In genomic region chr19:55312621-55313117, GRCh38 we compare ENCODE assay signal across 24 cellular contexts. TPM values are rescaled to one million over a fixed set of nuclear protein-coding genes. Genes with fewer than 3 reads are reported as not detected.
DNase-seq lines count a peak whose midpoint lies in the region; ATAC-seq, FAIRE-seq and TF ChIP-seq lines count a peak whose summit lies in the region.
"Had no signal": no experiment of that assay in that cellular context is flagged by ENCODE, and none has a peak within 500 bp of the region (broad histone marks: within the 10 kb centered on the region; RNA-seq: fewer than 3 reads in every experiment).

No MANE protein-coding gene starts in this region.

- H3K27ac Mint-ChIP-seq in stimulated activated effector memory CD8-positive, alpha-beta T cell treated with anti-CD3 and anti-CD28 coated beads, Interleukin-12 subunit alpha, Interleukin-12 subunit beta, amount 100 ng/mL, for 72 hours = no peak overlapping the region
- H3K27ac Mint-ChIP-seq: CD4-positive, alpha-beta T cell had no signal

- H3K9ac ChIP-seq in kidney (ENCODE audit: low read length in 2 of 2) = no peak overlapping the region
- H3K9ac ChIP-seq: BLaER1, KMS-11 had no signal

- peaks cover 11% of the 10 kb centered on the region for H3K36me3 Mint-ChIP-seq in stimulated activated effector memory CD8-positive, alpha-beta T cell treated with anti-CD3 and anti-CD28 coated beads, Interleukin-12 subunit alpha, Interleukin-12 subunit beta, amount 100 ng/mL, for 72 hours

- H3K9me3 Mint-ChIP-seq in stimulated activated effector memory CD8-positive, alpha-beta T cell treated with anti-CD3 and anti-CD28 coated beads, Interleukin-12 subunit alpha, Interleukin-12 subunit beta, amount 100 ng/mL, for 72 hours = no peaks in the 10 kb centered on the region
- H3K9me3 Mint-ChIP-seq: CD4-positive, alpha-beta T cell had no signal

- H3K4me1 Mint-ChIP-seq in stimulated activated effector memory CD8-positive, alpha-beta T cell treated with anti-CD3 and anti-CD28 coated beads, Interleukin-12 subunit alpha, Interleukin-12 subunit beta, amount 100 ng/mL, for 72 hours = no peaks in the 10 kb centered on the region

- H3K4me3 Mint-ChIP-seq in stimulated activated effector memory CD8-positive, alpha-beta T cell treated with anti-CD3 and anti-CD28 coated beads, Interleukin-12 subunit alpha, Interleukin-12 subunit beta, amount 100 ng/mL, for 72 hours = no peak overlapping the region
- H3K4me3 Mint-ChIP-seq: CD4-positive, alpha-beta T cell had no signal

- POLR2A ChIA-PET in Panc1 (lab: Charles Lee) = no interaction called here

- H3K27ac ChIP-seq in Panc1 (ENCODE audit: low read length) (no peak overlapping the region), kidney (ENCODE audit: low read depth in 2 of 2, low read length in 2 of 2) (no peak overlapping the region)
- H3K27ac ChIP-seq: BLaER1, KMS-11 had no signal

- no TSS peak for BruUV-seq in Panc1 (replicated peaks; lab: Mats Ljungman, UMichigan)

- CTCF ChIA-PET in Panc1 (lab: Charles Lee) = interaction anchor here (1.5 kb wide), 1 partner anchor 11 kb away, joined by 3 read pairs; no protein-coding TSS in a partner anchor

- H3K27me3 ChIP-seq in Panc1 (ENCODE audit: control insufficient read depth, insufficient read depth, low read length) = no peaks in the 10 kb centered on the region
- H3K27me3 ChIP-seq: BLaER1 had no signal

- ATAC-seq in Panc1 = peak; percentile 26; the same call in 1 of the 2 replicates
- peak; percentile 29 for ATAC-seq in stimulated activated effector memory CD8-positive, alpha-beta T cell treated with anti-CD3 and anti-CD28 coated beads, Interleukin-12 subunit alpha, Interleukin-12 subunit beta, amount 100 ng/mL, for 72 hours

- in situ Hi-C loops in Panc1 (cut with HindIII; ENCODE audit: low pct_unique_long_range_greater_than_20kb, low sequenced_read_pairs) (no loop called here), GM13977 (cut with MboI; ENCODE audit: low pct_unique_long_range_greater_than_20kb, low sequenced_read_pairs, unreplicated experiment) (no loop called here)

- no peaks in the 10 kb centered on the region for H3K4me1 ChIP-seq in Panc1 (ENCODE audit: control insufficient read depth, insufficient read depth, low read length)
- H3K4me1 ChIP-seq in kidney (ENCODE audit: control insufficient read depth in 1 of 2, insufficient read depth in 1 of 2, low read depth in 1 of 2, low read length in 2 of 2) = no peaks in the 10 kb centered on the region

- peak; percentile 14 for DNase-seq in H4 (ENCODE audit: low spot score)
- no peak for DNase-seq in Panc1 (ENCODE audit: low read depth, low spot score)
- DNase-seq in kidney = peak; percentile 78
- no peak for DNase-seq in stimulated activated effector memory CD8-positive, alpha-beta T cell treated with anti-CD3 and anti-CD28 coated beads, Interleukin-12 subunit alpha, Interleukin-12 subunit beta, amount 100 ng/mL, for 72 hours (ENCODE audit: low spot score in 2 of 2)
- DNase-seq in activated CD4-positive, CD25-positive, alpha-beta regulatory T cell treated with anti-CD3 and anti-CD28 coated beads, Interleukin-2, amount 50 U/mL, for 72 hours = no peak
- no peak for DNase-seq in MV-4-11 (lab: John Stamatoyannopoulos, UW)
- DNase-seq in GM13977 (ENCODE audit: low spot score) = no peak
- DNase-seq: ACHN; CD4-positive, alpha-beta T cell; COR-L47; NCI-H1694; NCI-H2081; NCI-H2171; NCI-H345; NCI-H524; NCI-H82; Right ventricle myocardium superior had no signal

- intact Hi-C loops in Panc1 (cut with micrococcal nuclease; ENCODE audit: unreplicated experiment) (no loop called here), kidney (cut with DNase I) (no loop called here)

- no peak overlapping the region for H3K4me3 ChIP-seq in Panc1 (ENCODE audit: low read depth in 2 of 2, low read length in 2 of 2)
- H3K4me3 ChIP-seq in kidney (ENCODE audit: low read length in 2 of 2) = no peak overlapping the region
- H3K4me3 ChIP-seq: BLaER1 had no signal

- TF ChIP-seq CTCF in Panc1 (IDR thresholded peaks at IDR 0.05) (no peak), kidney (IDR thresholded peaks at IDR 0.05; ENCODE audit: borderline replicate concordance, extremely low read depth, insufficient read depth) (no peak), GM13977 (IDR thresholded peaks at IDR 0.05; ENCODE audit: extremely low read depth, insufficient read depth, missing control alignments) (no peak)

- H3K9me3 ChIP-seq in Panc1 (ENCODE audit: control insufficient read depth, insufficient read depth, low read depth, low read length) (no peaks in the 10 kb centered on the region), kidney (ENCODE audit: control insufficient read depth in 1 of 2, low read length in 2 of 2) (peaks cover 0 to 8% of the 10 kb centered on the region in 2 donors)
- H3K9me3 ChIP-seq: BLaER1 had no signal

- no peaks in the 10 kb centered on the region for H3K36me3 ChIP-seq in Panc1 (ENCODE audit: control insufficient read depth, insufficient read depth, low read length)
- peaks cover 0 to 4% of the 10 kb centered on the region in 2 donors for H3K36me3 ChIP-seq in kidney (ENCODE audit: control insufficient read depth in 1 of 2, insufficient read depth in 2 of 2, low read length in 2 of 2)

- FAIRE-seq in kidney (lab: Jason Lieb, UNC) = no peak
- FAIRE-seq: GM12891 had no signal

RNA-seq across cellular contexts. Expression of gene TMEM150B, which starts 12.5 kb away (rescaled TPM):
- not detected in 2 replicates for total RNA-seq in H4 (2014; rRNA removed; shearing (Covaris generic))
- total RNA-seq in Panc1 (2021; ENCODE audit: unreplicated experiment) (not detected), kidney (3.6 TPM)
- 0.28 TPM for polyA plus RNA-seq in Panc1 (2012; ENCODE audit: insufficient read length)
- 5.4 TPM for polyA plus RNA-seq in kidney (ENCODE audit: insufficient read depth, low read depth, low replicate concordance)
- total RNA-seq: CD4-positive, alpha-beta T cell; G401; HT1080; OCI-LY7; SK-MEL-5 had no signal

RNA-seq across cellular contexts. Expression of gene KMT5C, which starts 27.0 kb away (rescaled TPM):
- 5.4 and 7.9 TPM in 2 replicates for total RNA-seq in H4 (2014; rRNA removed; shearing (Covaris generic))
- total RNA-seq in Panc1 (2021; ENCODE audit: unreplicated experiment) (30.6 TPM), kidney (13.0 TPM)
- 27.7 TPM for polyA plus RNA-seq in Panc1 (2012; ENCODE audit: insufficient read length)
- 4.1 TPM for polyA plus RNA-seq in kidney (ENCODE audit: insufficient read depth, low read depth, low replicate concordance)

RNA-seq across cellular contexts. Expression of gene BRSK1, which starts 28.9 kb away (rescaled TPM):
- 4.6 and 13.1 TPM in 2 replicates for total RNA-seq in H4 (2014; rRNA removed; shearing (Covaris generic))
- total RNA-seq in Panc1 (2021; ENCODE audit: unreplicated experiment) (7.9 TPM), kidney (6.5 TPM)
- 17.0 TPM for polyA plus RNA-seq in Panc1 (2012; ENCODE audit: insufficient read length)
- 1.4 TPM for polyA plus RNA-seq in kidney (ENCODE audit: insufficient read depth, low read depth, low replicate concordance)

RNA-seq across cellular contexts. Expression of gene HSPBP1, which starts 32.8 kb away (rescaled TPM):
- 57.7 and 65.2 TPM in 2 replicates for total RNA-seq in H4 (2014; rRNA removed; shearing (Covaris generic))
- 84.2 TPM for total RNA-seq in Panc1 (2021; ENCODE audit: unreplicated experiment)
- 155 TPM for polyA plus RNA-seq in Panc1 (2012; ENCODE audit: insufficient read length)
- 37.6 TPM for total RNA-seq in kidney
- 55.9 TPM for polyA plus RNA-seq in kidney (ENCODE audit: insufficient read depth, low read depth, low replicate concordance)

RNA-seq across cellular contexts. Expression of gene COX6B2, which starts 41.9 kb away (rescaled TPM):
- total RNA-seq in H4 (2014; rRNA removed; shearing (Covaris generic)) = 0.95 TPM in 1 of 2 replicates, not detected in the other
- total RNA-seq in Panc1 (2021; ENCODE audit: unreplicated experiment) = 5.6 TPM
- polyA plus RNA-seq in Panc1 (2012; ENCODE audit: insufficient read length) = 8.4 TPM
- 3.8 TPM for total RNA-seq in kidney
- polyA plus RNA-seq in kidney (ENCODE audit: insufficient read depth, low read depth, low replicate concordance) = 0.62 TPM
- total RNA-seq: HT1080, OCI-LY7, Right ventricle myocardium superior had no signal

Comparison
In these comparisons a context has a peak if more than half of its experiments do, and no peak if none do; other contexts are left out.
1. DNase-seq: peak in H4 (single experiment) and kidney (single experiment); none in Panc1 (single experiment), stimulated activated effector memory CD8-positive, alpha-beta T cell treated with anti-CD3 and anti-CD28 coated beads, Interleukin-12 subunit alpha, Interleukin-12 subunit beta, amount 100 ng/mL, for 72 hours (0 of 2), activated CD4-positive, CD25-positive, alpha-beta regulatory T cell treated with anti-CD3 and anti-CD28 coated beads, Interleukin-2, amount 50 U/mL, for 72 hours (single experiment), MV-4-11 (single experiment) and GM13977 (single experiment).